2 cellular contexts compared by ENCODE assay signal in genomic region chr1:100130552-100131077, GRCh38.
A peak's percentile ranks its signal among the peaks of the same experiment; 100 is the strongest.
TF ChIP-seq lines count a peak whose summit lies in the region.

No MANE protein-coding gene starts in this region.

TF ChIP-seq in IMR-90, 13 proteins besides CTCF, POLR2A, EP300 and RAD21:
- no peak for TF ChIP-seq RCOR1 (IDR thresholded peaks at IDR 0.05; ENCODE audit: insufficient replicate concordance, low read length)
- no peak for TF ChIP-seq RFX5 (IDR thresholded peaks at IDR 0.05; ENCODE audit: low read depth, low read length)
- no peak for TF ChIP-seq MXI1 (IDR thresholded peaks at IDR 0.05; ENCODE audit: borderline replicate concordance, low read depth, low read length)
- TF ChIP-seq MAFK (IDR thresholded peaks at IDR 0.05; ENCODE audit: low read depth, low read length): no peak
- TF ChIP-seq SMC3 (IDR thresholded peaks at IDR 0.05; ENCODE audit: low read depth, low read length): no peak
- TF ChIP-seq MAZ (IDR thresholded peaks at IDR 0.05; ENCODE audit: borderline replicate concordance, low read depth, low read length): no peak
- no peak for TF ChIP-seq BHLHE40 (IDR thresholded peaks at IDR 0.05; ENCODE audit: low read depth, low read length)
- no peak for TF ChIP-seq CHD1 (IDR thresholded peaks at IDR 0.05; ENCODE audit: low read depth, low read length)
- TF ChIP-seq USF2 (IDR thresholded peaks at IDR 0.05; ENCODE audit: low read depth, low read length): no peak
- TF ChIP-seq ELK1 (IDR thresholded peaks at IDR 0.05; ENCODE audit: borderline replicate concordance, low read depth, low read length): no peak
- TF ChIP-seq CEBPB (IDR thresholded peaks at IDR 0.05; ENCODE audit: low read depth, low read length): no peak
- TF ChIP-seq NFE2L2 (IDR thresholded peaks at IDR 0.05; ENCODE audit: low read depth, low read length): no peak
- TF ChIP-seq FOS (IDR thresholded peaks at IDR 0.05; ENCODE audit: low read depth, low read length): no peak

TF ChIP-seq in K562, 482 proteins besides CTCF, POLR2A, EP300 and RAD21 (continues in another document):
- TF ChIP-seq THRAP3 (IDR thresholded peaks at IDR 0.05; ENCODE audit: borderline replicate concordance) (no peak), MNT (conservative IDR thresholded peaks at IDR 0.05) (peak; percentile 93 to 94), CXXC5 (CRISPR knock-in tag; IDR thresholded peaks at IDR 0.05) (peak; percentile 17; the same call in 1 of the 2 replicates), MYC (IDR thresholded peaks at IDR 0.05; ENCODE audit: low read depth, low read length) (peak; percentile 57), MYC (CRISPR knock-in tag; IDR thresholded peaks at IDR 0.05; ENCODE audit: borderline replicate concordance, low read depth) (no peak), NR2C2 (CRISPR knock-in tag; IDR thresholded peaks at IDR 0.05) (no peak), NR2C2 (tag; IDR thresholded peaks at IDR 0.05) (peak; percentile 72), MTA2 (IDR thresholded peaks at IDR 0.05; ENCODE audit: low read depth) (0 out of 2 replicates have a peak, but pooled peaks have one; percentile 18), RBFOX2 (IDR thresholded peaks at IDR 0.05; ENCODE audit: low read depth, low read length) (0 out of 2 replicates have a peak, but pooled peaks have one; percentile 7), LARP7 (IDR thresholded peaks at IDR 0.05) (no peak), NFIC (IDR thresholded peaks at IDR 0.05) (peak; percentile 88), FOS (IDR thresholded peaks at IDR 0.05; ENCODE audit: extremely low read depth, insufficient read length) (no peak), FOXM1 (IDR thresholded peaks at IDR 0.05; ENCODE audit: low read depth) (peak; percentile 50; the same call in 1 of the 2 replicates), FOXM1 (CRISPR knock-in tag; IDR thresholded peaks at IDR 0.05; ENCODE audit: low read depth) (no peak), GATAD2B (IDR thresholded peaks at IDR 0.05; ENCODE audit: borderline replicate concordance) (peak; percentile 59; the same call in 1 of the 2 replicates), DPF2 (IDR thresholded peaks at IDR 0.05) (peak; percentile 78), SMARCA4 (IDR thresholded peaks at IDR 0.05) (peak; percentile 51; the same call in 1 of the 2 replicates), HDAC1 (IDR thresholded peaks at IDR 0.05) (peak in 1 of 2 experiments; percentile 66; a peak in 1 of 4 replicates), HDAC3 (IDR thresholded peaks at IDR 0.05; ENCODE audit: borderline replicate concordance, partially characterized antibody) (peak; percentile 18), POLR2AphosphoS5 (IDR thresholded peaks at IDR 0.05; ENCODE audit: control insufficient read depth, insufficient read depth, low read depth, low read length) (peak; percentile 34; the same call in 1 of the 2 replicates), RCOR1 (IDR thresholded peaks at IDR 0.05; ENCODE audit: borderline replicate concordance in 1 of 2, low read depth in 2 of 2, low read length in 2 of 2) (peak in 1 of 2 experiments; percentile 50; a peak in 1 of 4 replicates), ELK1 (CRISPR knock-in tag; IDR thresholded peaks at IDR 0.05) (no peak), TAF9B (IDR thresholded peaks at IDR 0.05; ENCODE audit: partially characterized antibody) (peak; percentile 17), JUND (IDR thresholded peaks at IDR 0.05; ENCODE audit: borderline replicate concordance, low read depth, low read length) (peak; percentile 48; the same call in 1 of the 2 replicates), JUND (tag; IDR thresholded peaks at IDR 0.05; ENCODE audit: borderline replicate concordance, low read depth, low read length) (peak; percentile 38; the same call in 1 of the 3 replicates), CEBPG (CRISPR knock-in tag; IDR thresholded peaks at IDR 0.05) (no peak), CEBPG (tag; conservative IDR thresholded peaks at IDR 0.05 in 1 of 2, IDR thresholded peaks at IDR 0.05 in 1 of 2) (0 out of 4 replicates have a peak, but pooled peaks of 1 of the 2 experiments have one; percentile 8), ARID1B (IDR thresholded peaks at IDR 0.05) (peak; percentile 59), TAL1 (IDR thresholded peaks at IDR 0.05) (no peak; the same call in 1 of the 2 replicates), ATF3 (IDR thresholded peaks at IDR 0.05) (peak; percentile 59; the same call in 1 of the 2 replicates), ATF3 (CRISPR knock-in tag; conservative IDR thresholded peaks at IDR 0.05) (no peak), MEIS2 (IDR thresholded peaks at IDR 0.05; ENCODE audit: partially characterized antibody) (peak; percentile 67), TAF1 (IDR thresholded peaks at IDR 0.05; ENCODE audit: control insufficient read depth, extremely low read depth, insufficient read depth, low read length, severe bottlenecking) (no peak), ELF1 (tag; IDR thresholded peaks at IDR 0.05) (0 out of 2 replicates have a peak, but pooled peaks have one; percentile 25), NR2C1 (IDR thresholded peaks at IDR 0.05) (peak; percentile 46), NR2C1 (tag; IDR thresholded peaks at IDR 0.05) (peak; percentile 68; the same call in 1 of the 2 replicates), ZNF592 (IDR thresholded peaks at IDR 0.05) (peak; percentile 52), ZNF121 (CRISPR knock-in tag; conservative IDR thresholded peaks at IDR 0.05) (peak; percentile 58), CBFA2T3 (IDR thresholded peaks at IDR 0.05) (peak; percentile 58; the same call in 1 of the 2 replicates), BRCA1 (IDR thresholded peaks at IDR 0.05) (no peak), BRCA1 (CRISPR knock-in tag; IDR thresholded peaks at IDR 0.05) (no peak), GABPA (tag; conservative IDR thresholded peaks at IDR 0.05; ENCODE audit: low read depth) (0 out of 2 replicates have a peak, but pooled peaks have one; percentile 16)
